18 cellular contexts compared by ENCODE assay signal in genomic region chr2:132392211-132392610, GRCh38. TPM values are rescaled to one million over a fixed set of nuclear protein-coding genes. Genes with fewer than 3 reads are reported as not detected.
DNase-seq lines count a peak whose midpoint lies in the region; ATAC-seq, FAIRE-seq and TF ChIP-seq lines count a peak whose summit lies in the region.
"Had no signal": no experiment of that assay in that cellular context is flagged by ENCODE, and none has a peak within 500 bp of the region (broad histone marks: within the 10 kb centered on the region; RNA-seq: fewer than 3 reads in every experiment).

No MANE protein-coding gene starts in this region.

- no peak overlapping the region for H3K4me3 Mint-ChIP-seq in brain
- no peak overlapping the region for H3K4me3 Mint-ChIP-seq in activated naive CD8-positive, alpha-beta T cell treated with anti-CD3 and anti-CD28 coated beads, Interleukin-2, amount 50 U/mL, for 24 hours
- H3K4me3 Mint-ChIP-seq: CD14-positive monocyte had no signal

- intact Hi-C loops in HepG2 (cut with micrococcal nuclease; ENCODE audit: unreplicated experiment) (no loop called here), right lobe of liver (cut with DNase I) (no loop called here)

- H3K27ac ChIP-seq in HepG2 (ENCODE audit: extremely low read length, insufficient read depth, low read length) (no peak overlapping the region), right lobe of liver (no peak overlapping the region)
- H3K27ac ChIP-seq: Peyer's patch had no signal

- TF ChIP-seq POLR2A in HepG2 (IDR thresholded peaks at IDR 0.05; ENCODE audit: insufficient read depth in 1 of 2, low read depth in 2 of 2, low read length in 2 of 2) (no peak), right lobe of liver (IDR thresholded peaks at IDR 0.05) (no peak)

- in situ Hi-C loops in HepG2 (cut with HindIII; ENCODE audit: extremely low pct_ligation_motif_present, low pct_unique_long_range_greater_than_20kb) = no loop called here

- H4K20me1 ChIP-seq in HepG2 (ENCODE audit: insufficient read depth, low read length) = no peaks in the 10 kb centered on the region

- TF ChIP-seq RAD21 in HepG2 (CRISPR knock-in tag; IDR thresholded peaks at IDR 0.05) = no peak

- no peak for TF ChIP-seq CTCF in HepG2 (CRISPR knock-in tag; IDR thresholded peaks at IDR 0.05)
- no peak for TF ChIP-seq CTCF in right lobe of liver (IDR thresholded peaks at IDR 0.05)
- no peak for TF ChIP-seq CTCF in brain (conservative IDR thresholded peaks at IDR 0.05)
- TF ChIP-seq CTCF in D721Med (IDR thresholded peaks at IDR 0.05; ENCODE audit: insufficient read depth, missing control alignments) = no peak

- H3K27me3 ChIP-seq in HepG2 (ENCODE audit: control insufficient read depth in 1 of 2, insufficient read depth in 2 of 2, low read length in 2 of 2) = no peaks in the 10 kb centered on the region
- no peaks in the 10 kb centered on the region for H3K27me3 ChIP-seq in right lobe of liver
- H3K27me3 ChIP-seq: Peyer's patch had no signal

- H3K4me3 ChIP-seq in HepG2 (replicated peaks in 1 of 3; ENCODE audit: insufficient read depth in 1 of 3, low read depth in 2 of 3, low read length in 3 of 3) = no peak overlapping the region
- H3K4me3 ChIP-seq in right lobe of liver = no peak overlapping the region
- H3K4me3 ChIP-seq: Peyer's patch had no signal

- H3K9me3 ChIP-seq in HepG2 (ENCODE audit: low read length) (peaks cover 10% of the 10 kb centered on the region; the same call in 1 of the 2 replicates), right lobe of liver (no peaks in the 10 kb centered on the region)
- H3K9me3 ChIP-seq: Peyer's patch had no signal

- DNase-seq in HepG2 (ENCODE audit: low spot score) (no peak), right lobe of liver (no peak), islet precursor cell (peak; percentile 84), NCI-H2081 (lab: John Stamatoyannopoulos, UW) (no peak), D721Med (ENCODE audit: insufficient read length, low spot score) (no peak)
- no peak for DNase-seq in activated naive CD8-positive, alpha-beta T cell treated with anti-CD3 and anti-CD28 coated beads, Interleukin-2, amount 50 U/mL, for 24 hours
- DNase-seq: KG1, NCI-H1092, NCI-H1694 treated with DMSO at 0.1 percent for 48 hours, NCI-H69, Peyer's patch, Right ventricle myocardium superior had no signal

- BruUV-seq in HepG2 (replicated peaks; lab: Mats Ljungman, UMichigan) = no TSS peak

- H2AFZ ChIP-seq in HepG2 (ENCODE audit: low read length) = no peak overlapping the region

- CTCF ChIA-PET in HepG2 (lab: Yijun Ruan, JAX; ENCODE audit: low intra/inter-chr PET ratio, low total read pairs) = no interaction called here

- no peak overlapping the region for H3K9ac ChIP-seq in HepG2 (ENCODE audit: insufficient read depth, low read depth, low read length)

- peaks cover 7% of the 10 kb centered on the region; the same call in 1 of the 2 replicates for H3K4me1 ChIP-seq in HepG2 (ENCODE audit: insufficient read depth, low read length)
- H3K4me1 ChIP-seq in right lobe of liver = peaks cover 0 to 10% (median 0%) of the 10 kb centered on the region in 4 donors
- H3K4me1 ChIP-seq: Peyer's patch had no signal

- H3K79me2 ChIP-seq in HepG2 (ENCODE audit: insufficient read depth, low read length) = no peaks in the 10 kb centered on the region

- ATAC-seq in HepG2 (no peak), right lobe of liver (no peak), GM19467 (IDR thresholded peaks at IDR 0.05; ENCODE audit: unreplicated experiment) (no peak)
- no peak for ATAC-seq in activated naive CD8-positive, alpha-beta T cell treated with anti-CD3 and anti-CD28 coated beads, Interleukin-2, amount 50 U/mL, for 24 hours
- ATAC-seq: HCT116, SK-N-SH treated with all-trans-retinoic acid at 6 μM for 48 hours had no signal

- no peaks in the 10 kb centered on the region for H3K36me3 Mint-ChIP-seq in brain
- H3K36me3 Mint-ChIP-seq in activated naive CD8-positive, alpha-beta T cell treated with anti-CD3 and anti-CD28 coated beads, Interleukin-2, amount 50 U/mL, for 24 hours (ENCODE audit: low read depth) = no peaks in the 10 kb centered on the region
- H3K36me3 Mint-ChIP-seq: CD14-positive monocyte had no signal

- H3K36me3 ChIP-seq in HepG2 (replicated peaks in 1 of 2; ENCODE audit: control insufficient read depth in 1 of 2, insufficient read depth in 2 of 2, low read length in 2 of 2) (no peaks in the 10 kb centered on the region), right lobe of liver (no peaks in the 10 kb centered on the region)
- H3K36me3 ChIP-seq: Peyer's patch had no signal

- peaks cover 16% of the 10 kb centered on the region for H3K4me1 Mint-ChIP-seq in brain
- H3K4me1 Mint-ChIP-seq in activated naive CD8-positive, alpha-beta T cell treated with anti-CD3 and anti-CD28 coated beads, Interleukin-2, amount 50 U/mL, for 24 hours = no peaks in the 10 kb centered on the region
- H3K4me1 Mint-ChIP-seq: CD14-positive monocyte had no signal

- H3K9me3 Mint-ChIP-seq in brain = peaks cover 2 to 14% (median 7%) of the 10 kb centered on the region in 5 experiments
- no peaks in the 10 kb centered on the region for H3K9me3 Mint-ChIP-seq in activated naive CD8-positive, alpha-beta T cell treated with anti-CD3 and anti-CD28 coated beads, Interleukin-2, amount 50 U/mL, for 24 hours

- no peak for TF ChIP-seq EP300 in HepG2 (IDR thresholded peaks at IDR 0.05; ENCODE audit: low read depth in 2 of 2, low read length in 2 of 2)
- no peak for TF ChIP-seq EP300 in HepG2 (CRISPR knock-in tag; IDR thresholded peaks at IDR 0.05; ENCODE audit: borderline replicate concordance)

- H3K4me2 ChIP-seq in HepG2 (ENCODE audit: low read depth, low read length) = no peak overlapping the region

- WGBS in HepG2 (ENCODE audit: low lambda C conversion rate) = 0% methylated on average over 2 of the region's 2 CpGs
- 19% methylated on average over 2 of the region's 2 CpGs for WGBS in right lobe of liver (ENCODE audit: insufficient coverage, low coverage, low lambda C conversion rate, missing lambda C conversion rate)

- peak overlapping the region in 3 of 5 experiments; percentile 27 to 53 (median 44) for H3K27ac Mint-ChIP-seq in brain
- no peak overlapping the region for H3K27ac Mint-ChIP-seq in activated naive CD8-positive, alpha-beta T cell treated with anti-CD3 and anti-CD28 coated beads, Interleukin-2, amount 50 U/mL, for 24 hours

- FAIRE-seq in HepG2 (lab: Jason Lieb, UNC) (no peak), D721Med (lab: Jason Lieb, UNC) (no peak)
- FAIRE-seq: A204.1 had no signal

- POLR2A ChIA-PET in HepG2 (lab: Yijun Ruan, JAX) = no interaction called here

- no peaks in the 10 kb centered on the region for H3K27me3 Mint-ChIP-seq in brain
- H3K27me3 Mint-ChIP-seq in activated naive CD8-positive, alpha-beta T cell treated with anti-CD3 and anti-CD28 coated beads, Interleukin-2, amount 50 U/mL, for 24 hours = no peaks in the 10 kb centered on the region

TF ChIP-seq in HepG2, 621 proteins besides CTCF, POLR2A, EP300 and RAD21 (continues in another document):
- TF ChIP-seq DNMT1 (CRISPR knock-in tag; IDR thresholded peaks at IDR 0.05) (no peak), ZNF614 (CRISPR knock-in tag; IDR thresholded peaks at IDR 0.05; ENCODE audit: borderline replicate concordance) (no peak), SRSF4 (IDR thresholded peaks at IDR 0.05; ENCODE audit: low read depth, low read length, poor library complexity, severe bottlenecking) (no peak), KLF13 (CRISPR knock-in tag; IDR thresholded peaks at IDR 0.05) (no peak), ZNF496 (CRISPR knock-in tag; IDR thresholded peaks at IDR 0.05; ENCODE audit: insufficient replicate concordance) (no peak)
- TF ChIP-seq, protein P1, sequence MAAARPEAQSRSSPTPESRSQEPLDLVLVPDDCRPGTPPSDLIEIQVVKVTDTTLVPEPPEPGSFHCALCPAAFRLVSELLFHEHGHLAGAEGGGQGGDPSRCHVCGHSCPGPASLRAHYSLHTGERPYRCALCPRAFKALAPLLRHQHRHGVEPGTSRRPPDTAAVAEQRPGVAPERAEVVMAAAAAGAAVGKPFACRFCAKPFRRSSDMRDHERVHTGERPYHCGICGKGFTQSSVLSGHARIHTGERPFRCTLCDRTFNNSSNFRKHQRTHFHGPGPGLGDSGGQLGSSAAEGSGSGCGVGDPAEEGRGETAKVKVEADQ (CRISPR knock-in tag; IDR thresholded peaks at IDR 0.05; ENCODE audit: borderline replicate concordance) = no peak
- TF ChIP-seq, protein P2, sequence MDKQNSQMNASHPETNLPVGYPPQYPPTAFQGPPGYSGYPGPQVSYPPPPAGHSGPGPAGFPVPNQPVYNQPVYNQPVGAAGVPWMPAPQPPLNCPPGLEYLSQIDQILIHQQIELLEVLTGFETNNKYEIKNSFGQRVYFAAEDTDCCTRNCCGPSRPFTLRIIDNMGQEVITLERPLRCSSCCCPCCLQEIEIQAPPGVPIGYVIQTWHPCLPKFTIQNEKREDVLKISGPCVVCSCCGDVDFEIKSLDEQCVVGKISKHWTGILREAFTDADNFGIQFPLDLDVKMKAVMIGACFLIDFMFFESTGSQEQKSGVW (CRISPR knock-in tag; IDR thresholded peaks at IDR 0.05; ENCODE audit: borderline replicate concordance) = no peak

RNA-seq across cellular contexts. Expression of gene GPR39, which starts 24.4 kb away (rescaled TPM):
- total RNA-seq in HepG2 (2016; rRNA removed; fragmentation: Illumina TruSeq; extraction: Trizol) (0.51 and 0.62 TPM in 2 replicates), right lobe of liver (1 to 10 TPM; 3.6 to 9.1 (median 6.0) TPM)
- total RNA-seq in HepG2 (2016; cell fraction: cytosol; rRNA removed; fragmentation: Illumina TruSeq; extraction: Trizol; ENCODE audit: low read depth) = 0.18 TPM in 1 of 2 replicates, not detected in the other
- total RNA-seq in HepG2 (2016; cell fraction: insoluble cytoplasmic fraction; rRNA removed; fragmentation: Illumina TruSeq; extraction: Trizol) = 0.21 and 0.84 TPM in 2 replicates
- 0.24 and 0.28 TPM in 2 replicates for total RNA-seq in HepG2 (2016; cell fraction: membrane; rRNA removed; fragmentation: Illumina TruSeq; extraction: Trizol)
- 1.7 and 2.3 TPM in 2 replicates for total RNA-seq in HepG2 (2016; cell fraction: nucleus; rRNA removed; fragmentation: Illumina TruSeq; extraction: Trizol)
- polyA plus RNA-seq in HepG2 (2011; rRNA removed) (0.16 and 0.55 TPM in 2 replicates), brain (ENCODE audit: insufficient read depth, low read depth, low replicate concordance) (not detected)
- polyA plus RNA-seq in HepG2 (2011; cell fraction: cytosol; rRNA removed) = 0.19 and 0.34 TPM in 2 replicates
- polyA plus RNA-seq in HepG2 (2011; cell fraction: nucleus; rRNA removed) = 0.23 and 0.42 TPM in 2 replicates
- 0.36 and 0.47 TPM in 2 replicates for polyA plus RNA-seq in HepG2 (2012)
- polyA plus RNA-seq in HepG2 (2016; cell fraction: cytosol; fragmentation: Illumina TruSeq; extraction: Trizol; ENCODE audit: low read depth) = 0.28 TPM in 1 of 2 replicates, not detected in the other
- polyA plus RNA-seq in HepG2 (2016; cell fraction: insoluble cytoplasmic fraction; fragmentation: Illumina TruSeq; extraction: Trizol; ENCODE audit: low read depth) = 0.17 and 0.29 TPM in 2 replicates
- polyA plus RNA-seq in HepG2 (2016; cell fraction: membrane; fragmentation: Illumina TruSeq; extraction: Trizol; ENCODE audit: low read depth) = 0.08 and 0.23 TPM in 2 replicates
- 0.42 and 0.97 TPM in 2 replicates for polyA plus RNA-seq in HepG2 (2016; cell fraction: nucleus; fragmentation: Illumina TruSeq; extraction: Trizol; ENCODE audit: insufficient read depth, low read depth)
- 5.2 and 30.2 TPM in 2 replicates for polyA minus RNA-seq in HepG2 (2011; rRNA and poly(A)+ RNA removed; ENCODE audit: low replicate concordance)
- 0.44 TPM in 1 of 2 replicates, not detected in the other for polyA minus RNA-seq in HepG2 (2011; cell fraction: cytosol; rRNA and poly(A)+ RNA removed)
- 2.4 and 3.7 TPM in 2 replicates for polyA minus RNA-seq in HepG2 (2011; cell fraction: nucleus; rRNA and poly(A)+ RNA removed)
- total RNA-seq: Right ventricle myocardium superior had no signal
- polyA plus RNA-seq: CD14-positive monocyte had no signal
